Comparison of ENCODE assay signal across 8 cellular contexts in genomic region chr3:40456940-40457823, GRCh38. TPM values are rescaled to one million over a fixed set of nuclear protein-coding genes. Genes with fewer than 3 reads are reported as not detected.
DNase-seq lines count a peak whose midpoint lies in the region; ATAC-seq, FAIRE-seq and TF ChIP-seq lines count a peak whose summit lies in the region.

RPL14 (plus strand) TSS chr3:40457339; CDS start chr3:40457472, 133 bp downstream.

- H3K36me3 ChIP-seq in HUES6 (ENCODE audit: control insufficient read depth, insufficient read depth, low read length) (peaks cover 48% of the 10 kb centered on the region), OCI-LY3 (replicated peaks; ENCODE audit: low read depth, low read length) (peaks cover 38% of the 10 kb centered on the region), endothelial cell of umbilical vein (ENCODE audit: control insufficient read depth in 2 of 2, extremely low read depth in 1 of 2, insufficient read depth in 2 of 2, low read length in 2 of 2) (peaks cover 4 to 13% of the 10 kb centered on the region in 2 experiments)

- in situ Hi-C loops in Caki2 (cut with HindIII; ENCODE audit: low pct_unique_long_range_greater_than_20kb, low sequenced_read_pairs), result no loop called here

- dilution Hi-C loops in endothelial cell of umbilical vein (cut with MboI; ENCODE audit: extremely low pct_ligation_motif_present, low sequenced_read_pairs), result no loop called here

- BruUV-seq in endothelial cell of umbilical vein (replicated peaks; lab: Mats Ljungman, UMichigan), result TSS peak; percentile 46

- H3K4me3 ChIP-seq in HUES6 (ENCODE audit: low read depth, low read length) (peak within 1 kb of the TSS; percentile 83), OCI-LY3 (ENCODE audit: low read length) (peak within 1 kb of the TSS; percentile 95), endothelial cell of umbilical vein (replicated peaks in 1 of 3; ENCODE audit: insufficient read depth in 1 of 3, low read depth in 1 of 3, low read length in 3 of 3) (peak within 1 kb of the TSS; percentile 64 to 92 (median 77))

- no peaks in the 10 kb centered on the region for H3K27me3 ChIP-seq in HUES6 (ENCODE audit: control insufficient read depth, insufficient read depth, low read length)
- no peaks in the 10 kb centered on the region for H3K27me3 ChIP-seq in OCI-LY3 (ENCODE audit: low read depth, low read length)
- no peaks in the 10 kb centered on the region for H3K27me3 ChIP-seq in endothelial cell of umbilical vein (ENCODE audit: control insufficient read depth in 2 of 2, insufficient read depth in 2 of 2, low read length in 2 of 2)

- CTCF ChIA-PET in endothelial cell of umbilical vein (lab: Charles Lee), result interaction anchor here (1.0 to 1.2 kb wide), 3 partner anchors 48 to 123 kb away, joined by 4 to 7 read pairs (median 5); partner anchors contain the start of gene ZNF620

- H2AFZ ChIP-seq in OCI-LY3 (ENCODE audit: low read depth, low read length) (peak within 1 kb of the TSS; percentile 91), endothelial cell of umbilical vein (ENCODE audit: low read depth, low read length) (peak within 1 kb of the TSS; percentile 69)

- H3K9me3 ChIP-seq in HUES6 (ENCODE audit: control insufficient read depth, insufficient read depth, low read depth, low read length) (no peaks in the 10 kb centered on the region), OCI-LY3 (ENCODE audit: insufficient read depth, low read length) (no peaks in the 10 kb centered on the region), endothelial cell of umbilical vein (replicated peaks; ENCODE audit: control insufficient read depth, insufficient read depth, low read length) (no peaks in the 10 kb centered on the region)

- intact Hi-C loops in endothelial cell of umbilical vein (cut with micrococcal nuclease), result loop anchor here (1.0 to 10.0 kb wide), 5 partner anchors 47 to 1506 kb away; partner anchors contain the start of genes SLC25A38, ULK4 and ZNF621

- TF ChIP-seq CTCF in OCI-LY3 (IDR thresholded peaks at IDR 0.05; ENCODE audit: low read depth, low read length), result no peak
- TF ChIP-seq CTCF in endothelial cell of umbilical vein (IDR thresholded peaks at IDR 0.05; ENCODE audit: extremely low read depth in 1 of 2, insufficient read depth in 1 of 2, low read depth in 1 of 2, low read length in 2 of 2), result no peak

- DNase-seq in Caki2 (ENCODE audit: low read depth) (peak; percentile 83), activated T-cell treated with anti-CD3 and anti-CD28 coated beads for 1 hour (ENCODE audit: low read depth) (peak; percentile 92), endothelial cell of umbilical vein (ENCODE audit: low read depth, low spot score) (peak; percentile 97), midbrain (lab: John Stamatoyannopoulos, UW) (peak; percentile 98)
- peak; percentile 85 to 92 for DNase-seq in stimulated activated CD8-positive, alpha-beta memory T cell treated with anti-CD3 and anti-CD28 coated beads, Interleukin-2, amount 100 ng/mL, for 1 hour (ENCODE audit: low read depth in 2 of 2)

- peak; percentile 75 for FAIRE-seq in endothelial cell of umbilical vein (lab: Jason Lieb, UNC)

- H4K20me1 ChIP-seq in OCI-LY3 (ENCODE audit: insufficient read depth, low read length) (peaks cover 19% of the 10 kb centered on the region), endothelial cell of umbilical vein (replicated peaks; ENCODE audit: control insufficient read depth, extremely low read depth, insufficient read depth, low read length) (peaks cover 4% of the 10 kb centered on the region)

- peak within 1 kb of the TSS; percentile 92 for H3K9ac ChIP-seq in HUES6 (ENCODE audit: low read length)
- peak within 1 kb of the TSS; percentile 97 for H3K9ac ChIP-seq in OCI-LY3 (ENCODE audit: low read length)
- peak within 1 kb of the TSS; percentile 94 for H3K9ac ChIP-seq in endothelial cell of umbilical vein (replicated peaks; ENCODE audit: extremely low read depth, insufficient read depth, low read length)

- no peaks in the 10 kb centered on the region for H3K9me1 ChIP-seq in endothelial cell of umbilical vein (replicated peaks; ENCODE audit: control insufficient read depth, extremely low read depth, insufficient read depth, low read length)

- H3K79me2 ChIP-seq in OCI-LY3 (ENCODE audit: low read length), result peaks cover 40% of the 10 kb centered on the region
- H3K79me2 ChIP-seq in endothelial cell of umbilical vein (ENCODE audit: control insufficient read depth, insufficient read depth, low read length), result peaks cover 28% of the 10 kb centered on the region

- H3K4me1 ChIP-seq in HUES6 (ENCODE audit: control insufficient read depth, insufficient read depth, low read length) (peaks cover 8% of the 10 kb centered on the region; the same call in 1 of the 2 replicates), OCI-LY3 (ENCODE audit: low read length) (peaks cover 24% of the 10 kb centered on the region), endothelial cell of umbilical vein (ENCODE audit: control insufficient read depth, extremely low read depth, insufficient read depth, low read length) (peaks cover 15% of the 10 kb centered on the region)

- H3K27ac ChIP-seq in HUES6 (ENCODE audit: low read depth, low read length) (peak within 1 kb of the TSS; percentile 94), OCI-LY3 (ENCODE audit: low read length) (peak within 1 kb of the TSS; percentile 62), endothelial cell of umbilical vein (ENCODE audit: insufficient read depth, low read depth, low read length) (peak within 1 kb of the TSS; percentile 78)

- POLR2A ChIA-PET in endothelial cell of umbilical vein (lab: Charles Lee), result interaction anchor here (0.5 to 1.9 kb wide), 5 partner anchors 20 to 1041 kb away, joined by 3 to 19 read pairs (median 8); partner anchors contain the start of genes ZNF619, ZNF620 and ZNF621

- peak; percentile 65 for ATAC-seq in GM21423 (IDR thresholded peaks at IDR 0.05; ENCODE audit: unreplicated experiment)

- TF ChIP-seq POLR2A in endothelial cell of umbilical vein (IDR thresholded peaks at IDR 0.05; ENCODE audit: low read depth, low read length), result peak; percentile 98

- peak within 1 kb of the TSS; percentile 90 for H3K4me2 ChIP-seq in OCI-LY3 (ENCODE audit: low read length)
- H3K4me2 ChIP-seq in endothelial cell of umbilical vein (ENCODE audit: insufficient read depth, low read length), result peak within 1 kb of the TSS; percentile 97

TF ChIP-seq in endothelial cell of umbilical vein, 7 proteins besides CTCF, POLR2A, EP300 and RAD21:
- TF ChIP-seq MYC (IDR thresholded peaks at IDR 0.05; ENCODE audit: low read depth, low read length) (peak; percentile 87), POLR2AphosphoS5 (IDR thresholded peaks at IDR 0.05; ENCODE audit: insufficient read depth, low read depth, low read length) (peak; percentile 98), EZH2 (IDR thresholded peaks at IDR 0.05; ENCODE audit: borderline replicate concordance, low read depth, low read length, severe bottlenecking) (no peak)
- TF ChIP-seq, protein P1, sequence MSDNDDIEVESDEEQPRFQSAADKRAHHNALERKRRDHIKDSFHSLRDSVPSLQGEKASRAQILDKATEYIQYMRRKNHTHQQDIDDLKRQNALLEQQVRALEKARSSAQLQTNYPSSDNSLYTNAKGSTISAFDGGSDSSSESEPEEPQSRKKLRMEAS (IDR thresholded peaks at IDR 0.05; ENCODE audit: insufficient read depth, insufficient read length), result peak; percentile 48
TF ChIP-seq in endothelial cell of umbilical vein: peak in this region for 3.

RNA-seq across cellular contexts. Expression of gene RPL14, which starts in this region (rescaled TPM):
- 102 and 141 TPM in 2 replicates for total RNA-seq in Caki2 (2014; rRNA removed; shearing (Covaris generic); ENCODE audit: low replicate concordance)
- total RNA-seq in endothelial cell of umbilical vein, result 1,947 and 2,051 TPM in 2 replicates
- polyA plus RNA-seq in endothelial cell of umbilical vein, result 243 and 961 TPM in 2 replicates
- 531 and 607 TPM in 2 replicates for polyA plus RNA-seq in endothelial cell of umbilical vein (2011; cell fraction: cytosol; rRNA removed)
- 160 and 210 TPM in 2 replicates for polyA plus RNA-seq in endothelial cell of umbilical vein (2011; cell fraction: nucleus; rRNA removed)
- polyA plus RNA-seq in endothelial cell of umbilical vein (2012), result 1,317 and 1,534 TPM in 2 replicates
- polyA minus RNA-seq in endothelial cell of umbilical vein, result 615 and 691 TPM in 2 replicates
- 1,317 TPM for polyA minus RNA-seq in endothelial cell of umbilical vein (2011; cell fraction: cytosol; rRNA and poly(A)+ RNA removed)
- 93.8 and 96.2 TPM in 2 replicates for polyA minus RNA-seq in endothelial cell of umbilical vein (2011; cell fraction: nucleus; rRNA and poly(A)+ RNA removed)

Comparison
In these comparisons a context has a peak if more than half of its experiments do, and no peak if none do; other contexts are left out.
1. Peak in every context shown above with its lines: DNase-seq, ATAC-seq, H3K4me3 ChIP-seq and H3K27ac ChIP-seq.
2. RNA of gene RPL14 (total RNA-seq): 1,947 to 2,051 TPM in endothelial cell of umbilical vein; 102 to 141 TPM in Caki2; every median in the first group is over 10 times any median in the second.